12 cellular contexts compared by ENCODE assay signal in genomic region chr3:134369861-134370596, GRCh38. TPM values are rescaled to one million over a fixed set of nuclear protein-coding genes. Genes with fewer than 3 reads are reported as not detected.
DNase-seq lines count a peak whose midpoint lies in the region; ATAC-seq and TF ChIP-seq lines count a peak whose summit lies in the region.
"Had no signal": no experiment of that assay in that cellular context is flagged by ENCODE, and none has a peak within 500 bp of the region (broad histone marks: within the 10 kb centered on the region; RNA-seq: fewer than 3 reads in every experiment).

No MANE protein-coding gene starts in this region.

- TF ChIP-seq EP300 in esophagus muscularis mucosa (IDR thresholded peaks at IDR 0.05), result no peak

- TF ChIP-seq POLR2A in esophagus muscularis mucosa (IDR thresholded peaks at IDR 0.05; ENCODE audit: low read depth), result no peak
- no peak for TF ChIP-seq POLR2A in uterus (IDR thresholded peaks at IDR 0.05)

- no peak overlapping the region for H3K9ac ChIP-seq in neural progenitor cell

- H3K9me3 Mint-ChIP-seq in neural progenitor cell, result no peaks in the 10 kb centered on the region
- H3K9me3 Mint-ChIP-seq: central memory CD8-positive, alpha-beta T cell; T-helper 1 cell treated with Interleukin-12 subunit alpha and Interleukin-12 subunit beta and Interleukin-4 antibody, amounts not matched to agents 30 μg/mL and 1 μg/mL, for 36 hours had no signal

- H3K27me3 Mint-ChIP-seq in neural progenitor cell (ENCODE audit: insufficient read depth, low read depth), result peaks cover 16% of the 10 kb centered on the region

- peaks cover 86% of the 10 kb centered on the region for H4K20me1 ChIP-seq in neural progenitor cell (ENCODE audit: low read depth)

- H3K27me3 ChIP-seq in esophagus muscularis mucosa (no peaks in the 10 kb centered on the region), neural progenitor cell (peaks cover under 1% of the 10 kb centered on the region), uterus (no peaks in the 10 kb centered on the region)

- H3K4me1 Mint-ChIP-seq in neural progenitor cell, result peaks cover 52% of the 10 kb centered on the region

- H3K27ac ChIP-seq in esophagus muscularis mucosa (replicated peaks in 1 of 4) (peak overlapping the region; percentile 97 to 100 (median 98)), neural progenitor cell (no peak overlapping the region), uterus (peak overlapping the region; percentile 97 to 99)

- H3K27ac Mint-ChIP-seq in neural progenitor cell, result no peak overlapping the region
- H3K27ac Mint-ChIP-seq: T-helper 1 cell treated with Interleukin-12 subunit alpha and Interleukin-12 subunit beta and Interleukin-4 antibody, amounts not matched to agents 30 μg/mL and 1 μg/mL, for 36 hours had no signal

- H3K4me3 Mint-ChIP-seq in neural progenitor cell, result peak overlapping the region; percentile 24
- H3K4me3 Mint-ChIP-seq: central memory CD8-positive, alpha-beta T cell; T-helper 1 cell treated with Interleukin-12 subunit alpha and Interleukin-12 subunit beta and Interleukin-4 antibody, amounts not matched to agents 30 μg/mL and 1 μg/mL, for 36 hours had no signal

- no peak for TF ChIP-seq CTCF in esophagus muscularis mucosa (IDR thresholded peaks at IDR 0.05)
- TF ChIP-seq CTCF in neural progenitor cell (IDR thresholded peaks at IDR 0.05), result no peak
- no peak for TF ChIP-seq CTCF in uterus (IDR thresholded peaks at IDR 0.05)

- H2AFZ ChIP-seq in neural progenitor cell (replicated peaks), result no peak overlapping the region

- H3K36me3 ChIP-seq in esophagus muscularis mucosa (peaks cover 48 to 80% (median 66%) of the 10 kb centered on the region in 4 donors), neural progenitor cell (peaks cover 23% of the 10 kb centered on the region), uterus (no peaks in the 10 kb centered on the region)

- intact Hi-C loops in cardiac septum (cut with DNase I), result loop anchor here (5.0 kb wide), 2 partner anchors 92 to 118 kb away; partner anchors contain the start of gene RYK
- intact Hi-C loops in Right ventricle myocardium inferior (cut with DNase I), result no loop called here
- intact Hi-C loops in esophagus muscularis mucosa (cut with DNase I), result no loop called here
- intact Hi-C loops in uterus (cut with DNase I; ENCODE audit: low total_unique reads), result loop anchor here (5.0 kb wide), 1 partner anchor 92 kb away; no protein-coding TSS in a partner anchor

- DNase-seq in cardiac septum (ENCODE audit: low spot score) (peak; percentile 64), Right ventricle myocardium inferior (ENCODE audit: missing footprints) (no peak), esophagus muscularis mucosa (ENCODE audit: extremely low spot score) (no peak), neural progenitor cell (ENCODE audit: low spot score) (no peak), uterus (no peak), NCI-H2029 (lab: John Stamatoyannopoulos, UW) (no peak), NCI-H226 (no peak)
- DNase-seq: activated CD8-positive, alpha-beta memory T cell treated with anti-CD3 and anti-CD28 coated beads, Interleukin-2, amount 50 U/mL, for 4 hours; hippocampal formation had no signal

- ATAC-seq in Right ventricle myocardium inferior (no peak), GM21528 (IDR thresholded peaks at IDR 0.05; ENCODE audit: low FRiP score, unreplicated experiment) (no peak)

- peaks cover 77% of the 10 kb centered on the region for H3K79me2 ChIP-seq in neural progenitor cell (ENCODE audit: low read depth)

- peaks cover 35% of the 10 kb centered on the region for H3K36me3 Mint-ChIP-seq in neural progenitor cell

- H3F3A ChIP-seq in neural progenitor cell (ENCODE audit: low read depth), result peaks cover 65% of the 10 kb centered on the region

- H3K4me1 ChIP-seq in esophagus muscularis mucosa (peaks cover 80 to 81% (median 80%) of the 10 kb centered on the region in 4 donors), neural progenitor cell (peaks cover 49% of the 10 kb centered on the region), uterus (peaks cover 5 to 62% of the 10 kb centered on the region in 2 donors)

- H3K4me3 ChIP-seq in esophagus muscularis mucosa (peak overlapping the region; percentile 76 to 83 (median 81)), neural progenitor cell (no peak overlapping the region), uterus (no peak overlapping the region)

- no peak overlapping the region for H3K4me2 ChIP-seq in neural progenitor cell

- 48% methylated on average over 2 of the region's 2 CpGs for WGBS in esophagus muscularis mucosa

- H3K9me3 ChIP-seq in esophagus muscularis mucosa (no peaks in the 10 kb centered on the region), neural progenitor cell (ENCODE audit: low read depth) (no peaks in the 10 kb centered on the region), uterus (no peaks in the 10 kb centered on the region)

RNA-seq across cellular contexts. Expression of gene AMOTL2, which starts 4.2 kb away (rescaled TPM):
- total RNA-seq in cardiac septum (64.6 TPM), Right ventricle myocardium inferior (61.9 TPM), esophagus muscularis mucosa (100 to 1,000 TPM; 111 to 313 (median 155) TPM), neural progenitor cell (ENCODE audit: low replicate concordance) (62.9 and 121 TPM in 2 replicates), uterus (10 to 100 TPM; 49.4 to 87.5 (median 61.4) TPM)

Comparison
In these comparisons a context has a peak if more than half of its experiments do, and no peak if none do; other contexts are left out.
1. intact Hi-C loops: an anchor here in cardiac septum (5.0 kb wide) and uterus (5.0 kb wide); none called in Right ventricle myocardium inferior and esophagus muscularis mucosa.
2. H3K4me3 ChIP-seq: peak in esophagus muscularis mucosa (4 of 4); none in neural progenitor cell (single experiment) and uterus (0 of 2).